10 cellular contexts compared by ENCODE assay signal in the genomic region with DNA sequence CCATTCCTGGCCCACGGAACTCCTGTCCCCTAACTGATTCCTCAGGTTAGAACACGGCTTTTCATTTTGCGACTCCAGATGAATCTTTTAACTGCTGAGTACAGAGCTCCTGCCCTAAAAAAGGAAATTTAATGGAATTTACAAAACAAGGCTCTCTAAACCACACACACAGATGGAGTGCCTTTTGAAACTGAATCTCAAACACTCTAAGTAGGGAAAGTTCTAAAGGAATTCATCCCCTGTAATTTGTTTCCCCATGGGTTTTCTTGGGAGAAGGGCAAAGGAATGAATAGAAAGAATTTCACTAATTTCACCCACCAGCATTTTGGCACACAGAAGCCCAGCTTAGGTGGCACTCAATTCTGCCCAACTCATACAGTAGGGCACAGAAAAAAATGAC.
A peak's percentile ranks its signal among the peaks of the same experiment; 100 is the strongest.
DNase-seq lines count a peak whose midpoint lies in the region; ATAC-seq and TF ChIP-seq lines count a peak whose summit lies in the region.
"Had no signal": no experiment of that assay in that cellular context is flagged by ENCODE, and none has a peak within 500 bp of the region (broad histone marks: within the 10 kb centered on the region; RNA-seq: fewer than 3 reads in every experiment).

No MANE protein-coding gene starts in this region.

- H3K27ac Mint-ChIP-seq in T-cell: peak overlapping the region; percentile 94 to 96

- no peaks in the 10 kb centered on the region for H4K20me1 ChIP-seq in DND-41 (ENCODE audit: insufficient read depth, low read length)

- H3K4me1 ChIP-seq in DND-41 (ENCODE audit: insufficient read depth, low read length): peaks cover 29% of the 10 kb centered on the region

- peaks cover 58% of the 10 kb centered on the region for H3K36me3 Mint-ChIP-seq in T-cell

- no peaks in the 10 kb centered on the region for H3K27me3 Mint-ChIP-seq in T-cell
- H3K27me3 Mint-ChIP-seq: IgD-negative memory B cell had no signal

- DNase-seq in DND-41 (no peak), T-cell (no peak), fibroblast of gingiva (ENCODE audit: low read depth) (peak; percentile 72), renal cortical epithelial cell (ENCODE audit: low read depth) (peak; percentile 14), NCI-H524 treated with DMSO at 0.1 percent for 48 hours (lab: John Stamatoyannopoulos, UW) (no peak), NCI-H82 treated with DMSO at 0.1 percent for 48 hours (lab: John Stamatoyannopoulos, UW; ENCODE audit: unreplicated experiment) (no peak)
- DNase-seq in stimulated activated CD8-positive, alpha-beta memory T cell treated with anti-CD3 and anti-CD28 coated beads, Interleukin-4, amount 100 ng/mL, for 48 hours: no peak
- DNase-seq: foreskin melanocyte had no signal

- H3K79me2 ChIP-seq in DND-41 (ENCODE audit: insufficient read depth, low read length): no peaks in the 10 kb centered on the region

- POLR2A ChIA-PET in T-cell (lab: Charles Lee): interaction anchor here in 1 of 2 donors (0.5 kb wide), 1 partner anchor 110 kb away, joined by 5 read pairs; no protein-coding TSS in a partner anchor

- H3K4me2 ChIP-seq in DND-41 (ENCODE audit: insufficient read depth, low read length): no peak overlapping the region

- no peak for TF ChIP-seq CTCF in DND-41 (IDR thresholded peaks at IDR 0.05; ENCODE audit: borderline replicate concordance, extremely low read depth, low read length, poor library complexity, severe bottlenecking)

- H3K4me3 ChIP-seq in DND-41 (ENCODE audit: low read depth in 1 of 2, low read length in 2 of 2): no peak overlapping the region

- ATAC-seq in DND-41 (ENCODE audit: insufficient read depth, low read depth): no peak
- no peak for ATAC-seq in T-cell (replicated peaks in 1 of 4)
- ATAC-seq in HG02840 (IDR thresholded peaks at IDR 0.05; ENCODE audit: low FRiP score, unreplicated experiment): no peak

- CTCF ChIA-PET in T-cell (lab: Charles Lee): interaction anchor here in 1 of 2 donors (0.5 kb wide), 1 partner anchor 166 kb away, joined by 3 read pairs; no protein-coding TSS in a partner anchor

- H3K27me3 ChIP-seq in DND-41 (ENCODE audit: insufficient read depth, low read length, poor library complexity): no peaks in the 10 kb centered on the region

- peaks cover 78 to 86% (median 82%) of the 10 kb centered on the region in 3 donors for H3K4me1 Mint-ChIP-seq in T-cell

- H2AFZ ChIP-seq in DND-41 (ENCODE audit: low read depth, low read length): no peak overlapping the region

- peaks cover 45% of the 10 kb centered on the region for H3K36me3 ChIP-seq in DND-41 (ENCODE audit: insufficient read depth, low read length)

- no peaks in the 10 kb centered on the region for H3K9me3 Mint-ChIP-seq in T-cell
- H3K9me3 Mint-ChIP-seq: IgD-negative memory B cell had no signal

- H3K9ac ChIP-seq in DND-41 (ENCODE audit: low read depth, low read length): no peak overlapping the region

- peak overlapping the region; percentile 45; the same call in 1 of the 2 replicates for H3K27ac ChIP-seq in DND-41 (ENCODE audit: low read length)

- no peaks in the 10 kb centered on the region for H3K9me3 ChIP-seq in DND-41 (ENCODE audit: insufficient read depth, low read length, severe bottlenecking)

- peak overlapping the region in 1 of 3 donors; percentile 43 for H3K4me3 Mint-ChIP-seq in T-cell

Comparison
In these comparisons a context has a peak if more than half of its experiments do, and no peak if none do; other contexts are left out.
1. DNase-seq: peak in fibroblast of gingiva (single experiment) and renal cortical epithelial cell (single experiment); none in DND-41 (single experiment), T-cell (0 of 34), stimulated activated CD8-positive, alpha-beta memory T cell treated with anti-CD3 and anti-CD28 coated beads, Interleukin-4, amount 100 ng/mL, for 48 hours (single experiment), NCI-H524 treated with DMSO at 0.1 percent for 48 hours (single experiment) and NCI-H82 treated with DMSO at 0.1 percent for 48 hours (single experiment).